Comparison of ENCODE assay signal across 10 cellular contexts in the genomic region with DNA sequence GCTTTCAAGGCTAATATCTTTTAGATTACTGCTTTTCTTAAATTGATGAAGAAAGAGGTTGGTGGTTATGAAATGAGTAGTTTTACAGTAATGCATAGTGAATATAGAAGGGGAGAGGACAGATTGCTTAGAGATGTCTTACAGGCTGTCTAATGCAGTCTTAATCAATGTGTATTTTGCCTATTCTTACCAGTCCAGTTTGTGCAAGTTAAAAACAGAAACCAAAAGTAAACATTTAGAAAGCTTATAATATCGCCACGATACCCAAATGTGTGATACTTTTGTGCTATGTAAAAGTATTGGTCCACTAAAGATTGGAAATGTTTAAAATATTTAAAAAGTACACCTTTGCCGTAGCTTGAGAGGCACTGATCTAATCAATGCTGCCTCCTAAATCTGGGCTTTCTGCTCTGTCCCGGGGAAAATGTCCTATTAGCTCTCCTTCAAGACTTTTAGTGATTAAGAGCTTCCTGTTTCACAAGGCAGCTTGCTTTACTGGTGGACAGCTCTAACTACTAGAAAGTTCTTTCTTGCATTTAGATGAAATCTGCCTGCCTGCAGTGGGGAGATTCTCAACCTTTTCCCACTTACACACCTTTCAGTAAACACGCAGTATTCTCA.
DNase-seq lines count a peak whose midpoint lies in the region; ATAC-seq and TF ChIP-seq lines count a peak whose summit lies in the region.
"Had no signal": no experiment of that assay in that cellular context is flagged by ENCODE, and none has a peak within 500 bp of the region (broad histone marks: within the 10 kb centered on the region; RNA-seq: fewer than 3 reads in every experiment).

No MANE protein-coding gene starts in this region.

- H3K27me3 Mint-ChIP-seq in activated naive CD4-positive, alpha-beta T cell treated with anti-CD3 and anti-CD28 coated beads, Interleukin-2, amount 10 ng/mL, durations not matched to agents 7 days and 5 days, result no peaks in the 10 kb centered on the region
- no peaks in the 10 kb centered on the region for H3K27me3 Mint-ChIP-seq in activated T-helper 2 cell treated with anti-CD3 and anti-CD28 coated beads, Interferon-gamma antibody, Interleukin-2, Interleukin-4, amounts not matched to agents 10 μg/mL and 5 μg/mL and 100 μg/mL, durations not matched to agents 14 hours and 24 hours and 36 hours (ENCODE audit: low read depth)

- peaks cover 26% of the 10 kb centered on the region for H3K36me3 Mint-ChIP-seq in activated naive CD4-positive, alpha-beta T cell treated with anti-CD3 and anti-CD28 coated beads, Interleukin-2, amount 10 ng/mL, durations not matched to agents 7 days and 5 days
- peaks cover 47% of the 10 kb centered on the region for H3K36me3 Mint-ChIP-seq in activated T-helper 2 cell treated with anti-CD3 and anti-CD28 coated beads, Interferon-gamma antibody, Interleukin-2, Interleukin-4, amounts not matched to agents 10 μg/mL and 5 μg/mL and 100 μg/mL, durations not matched to agents 14 hours and 24 hours and 36 hours (ENCODE audit: low read depth)

- TF ChIP-seq CTCF in tibial nerve (IDR thresholded peaks at IDR 0.05), result no peak

- H3K4me3 ChIP-seq in tibial nerve, result peak overlapping the region in 3 of 4 donors; percentile 27 to 35 (median 28)

- peak overlapping the region; percentile 32 for H3K4me3 Mint-ChIP-seq in activated naive CD4-positive, alpha-beta T cell treated with anti-CD3 and anti-CD28 coated beads, Interleukin-2, amount 10 ng/mL, durations not matched to agents 7 days and 5 days
- no peak overlapping the region for H3K4me3 Mint-ChIP-seq in activated T-helper 2 cell treated with anti-CD3 and anti-CD28 coated beads, Interferon-gamma antibody, Interleukin-2, Interleukin-4, amounts not matched to agents 10 μg/mL and 5 μg/mL and 100 μg/mL, durations not matched to agents 14 hours and 24 hours and 36 hours (ENCODE audit: low read depth)

- peaks cover 0 to 8% (median 0%) of the 10 kb centered on the region in 4 donors for H3K4me1 ChIP-seq in tibial nerve

- WGBS in tibial nerve, 2 donors, result 59 to 74% methylated on average over 5 of the region's 5 CpGs

- ATAC-seq in left lobe of liver, result peak; percentile 73
- ATAC-seq in HG03135 (IDR thresholded peaks at IDR 0.05; ENCODE audit: unreplicated experiment), result no peak

- intact Hi-C loops in activated T-helper 2 cell treated with anti-CD3 and anti-CD28 coated beads, Interferon-gamma antibody, Interleukin-2, Interleukin-4, amounts not matched to agents 10 μg/mL and 5 μg/mL and 100 μg/mL, durations not matched to agents 14 hours and 24 hours and 36 hours (cut with micrococcal nuclease), result no loop called here

- H3K27me3 ChIP-seq in tibial nerve, result no peaks in the 10 kb centered on the region

- H3K36me3 ChIP-seq in tibial nerve, result peaks cover 0 to 22% (median 0%) of the 10 kb centered on the region in 3 donors

- peak in 1 of 2 donors; percentile 9 for TF ChIP-seq EP300 in tibial nerve (IDR thresholded peaks at IDR 0.05)

- H3K27ac Mint-ChIP-seq in activated naive CD4-positive, alpha-beta T cell treated with anti-CD3 and anti-CD28 coated beads, Interleukin-2, amount 10 ng/mL, durations not matched to agents 7 days and 5 days, result peak overlapping the region; percentile 16
- H3K27ac Mint-ChIP-seq in activated T-helper 2 cell treated with anti-CD3 and anti-CD28 coated beads, Interferon-gamma antibody, Interleukin-2, Interleukin-4, amounts not matched to agents 10 μg/mL and 5 μg/mL and 100 μg/mL, durations not matched to agents 14 hours and 24 hours and 36 hours, result peak overlapping the region; percentile 22

- no peak for DNase-seq in activated naive CD4-positive, alpha-beta T cell treated with anti-CD3 and anti-CD28 coated beads, Interleukin-2, amount 10 ng/mL, durations not matched to agents 7 days and 5 days
- no peak for DNase-seq in activated naive CD4-positive, alpha-beta T cell treated with Interleukin-2 at 50 U/mL for 16 hours
- DNase-seq in activated T-helper 2 cell treated with anti-CD3 and anti-CD28 coated beads, Interferon-gamma antibody, Interleukin-2, Interleukin-4, amounts not matched to agents 10 μg/mL and 5 μg/mL and 100 μg/mL, durations not matched to agents 14 hours and 24 hours and 36 hours (ENCODE audit: low spot score), result no peak
- DNase-seq in left lobe of liver (ENCODE audit: low spot score) (no peak), tibial nerve (ENCODE audit: low spot score in 2 of 2) (no peak), ecto neural progenitor cell (ENCODE audit: low spot score) (no peak), NCI-H2029 (lab: John Stamatoyannopoulos, UW) (no peak)
- DNase-seq: left cardiac atrium, NCI-H2227 treated with DMSO at 0.1 percent for 48 hours had no signal

- CTCF ChIA-PET in activated naive CD4-positive, alpha-beta T cell treated with anti-CD3 and anti-CD28 coated beads, Interleukin-2, amount 10 ng/mL, durations not matched to agents 7 days and 5 days (lab: Charles Lee), result interaction anchor here (1.3 kb wide), 1 partner anchor 120 kb away, joined by 3 read pairs; no protein-coding TSS in a partner anchor

- H3K9me3 Mint-ChIP-seq in activated naive CD4-positive, alpha-beta T cell treated with anti-CD3 and anti-CD28 coated beads, Interleukin-2, amount 10 ng/mL, durations not matched to agents 7 days and 5 days, result no peaks in the 10 kb centered on the region
- peaks cover 5% of the 10 kb centered on the region for H3K9me3 Mint-ChIP-seq in activated T-helper 2 cell treated with anti-CD3 and anti-CD28 coated beads, Interferon-gamma antibody, Interleukin-2, Interleukin-4, amounts not matched to agents 10 μg/mL and 5 μg/mL and 100 μg/mL, durations not matched to agents 14 hours and 24 hours and 36 hours

- peaks cover 7% of the 10 kb centered on the region for H3K4me1 Mint-ChIP-seq in activated naive CD4-positive, alpha-beta T cell treated with anti-CD3 and anti-CD28 coated beads, Interleukin-2, amount 10 ng/mL, durations not matched to agents 7 days and 5 days
- peaks cover 11% of the 10 kb centered on the region for H3K4me1 Mint-ChIP-seq in activated T-helper 2 cell treated with anti-CD3 and anti-CD28 coated beads, Interferon-gamma antibody, Interleukin-2, Interleukin-4, amounts not matched to agents 10 μg/mL and 5 μg/mL and 100 μg/mL, durations not matched to agents 14 hours and 24 hours and 36 hours (ENCODE audit: low read depth)

- no peak for TF ChIP-seq POLR2A in tibial nerve (IDR thresholded peaks at IDR 0.05)

- H3K27ac ChIP-seq in tibial nerve, result peak overlapping the region in 3 of 4 donors; percentile 8 to 35 (median 17)

- H3K9me3 ChIP-seq in tibial nerve, result no peaks in the 10 kb centered on the region
